8 cellular contexts compared by ENCODE assay signal in genomic region chrX:77788050-77788449, GRCh38. TPM values are rescaled to one million over a fixed set of nuclear protein-coding genes. Genes with fewer than 3 reads are reported as not detected.
DNase-seq lines count a peak whose midpoint lies in the region; TF ChIP-seq lines count a peak whose summit lies in the region.

No MANE protein-coding gene starts in this region.

- no peak overlapping the region for H4K5ac ChIP-seq in mesendoderm (ENCODE audit: low read length)

- peaks cover 0 to 3% (median 0%) of the 10 kb centered on the region in 3 donors for H3K9me3 Mint-ChIP-seq in IgD-negative memory B cell

- no peak overlapping the region for H3K4ac ChIP-seq in mesendoderm (ENCODE audit: low read depth, low read length)

- H3K9ac ChIP-seq in mesendoderm (ENCODE audit: low read length), result no peak overlapping the region

- DNase-seq in Ammon's horn (ENCODE audit: low spot score), result peak; percentile 32
- peak; percentile 24 to 51 for DNase-seq in cardiac fibroblast (ENCODE audit: low read depth in 2 of 2)
- peak; percentile 3 for DNase-seq in mesendoderm
- DNase-seq in NCI-H1436 treated with DMSO at 0.1 percent for 48 hours (lab: John Stamatoyannopoulos, UW), result no peak
- no peak for DNase-seq in activated CD4-positive, alpha-beta T cell treated with anti-CD3 and anti-CD28 coated beads, Interleukin-2, amount 50 U/mL, for 4 hours
- DNase-seq in SIG-M5 (lab: John Stamatoyannopoulos, UW), result no peak
- DNase-seq in DMS53 treated with DMSO at 0.1 percent for 48 hours (lab: John Stamatoyannopoulos, UW; ENCODE audit: unreplicated experiment), result no peak

- H2BK120ac ChIP-seq in mesendoderm (ENCODE audit: low read depth, low read length), result no peak overlapping the region

- no peak overlapping the region for H3K4me2 ChIP-seq in mesendoderm (ENCODE audit: low read length)

- H3K36me3 ChIP-seq in mesendoderm (ENCODE audit: control insufficient read depth, insufficient read depth, low read length), result no peaks in the 10 kb centered on the region

- no peaks in the 10 kb centered on the region for H3K27me3 ChIP-seq in mesendoderm (ENCODE audit: insufficient read depth, low read length, poor library complexity)

- WGBS in mesendoderm (ENCODE audit: extremely low coverage, insufficient coverage, low lambda C conversion rate), result no CpG with 5 or more reads among the region's 2 CpGs

- H2AK5ac ChIP-seq in mesendoderm (ENCODE audit: low read length), result no peak overlapping the region

- H2BK15ac ChIP-seq in mesendoderm (replicated peaks; ENCODE audit: low read depth), result no peak overlapping the region

- no peaks in the 10 kb centered on the region for H3K4me1 ChIP-seq in mesendoderm (ENCODE audit: control insufficient read depth, low read depth, low read length)

- TF ChIP-seq CTCF in cardiac fibroblast (IDR thresholded peaks at IDR 0.05; ENCODE audit: low read depth, low read length), result no peak

- H4K8ac ChIP-seq in mesendoderm (ENCODE audit: low read depth, low read length), result no peak overlapping the region

- H3K4me3 Mint-ChIP-seq in IgD-negative memory B cell, result peak overlapping the region; percentile 36 to 86 (median 76)

- H3K4me3 ChIP-seq in cardiac fibroblast (replicated peaks in 1 of 2; ENCODE audit: low read depth in 2 of 2, low read length in 2 of 2) (no peak overlapping the region), mesendoderm (ENCODE audit: low read length) (no peak overlapping the region)

- no peaks in the 10 kb centered on the region for H3K36me3 Mint-ChIP-seq in IgD-negative memory B cell

- no peaks in the 10 kb centered on the region for H3K79me1 ChIP-seq in mesendoderm (ENCODE audit: low read length)

- H3K18ac ChIP-seq in mesendoderm (ENCODE audit: low read length), result no peak overlapping the region

- no peak overlapping the region for H2BK5ac ChIP-seq in mesendoderm (ENCODE audit: low read length)

- H3K79me2 ChIP-seq in mesendoderm (ENCODE audit: control insufficient read depth, insufficient read depth, low read length), result peaks cover 23% of the 10 kb centered on the region

- H3K27ac ChIP-seq in mesendoderm (ENCODE audit: low read depth, low read length), result no peak overlapping the region

- no peak overlapping the region for H3K23ac ChIP-seq in mesendoderm (ENCODE audit: low read length)

- H3K56ac ChIP-seq in mesendoderm (ENCODE audit: low read length), result no peak overlapping the region

- H3K27ac Mint-ChIP-seq in IgD-negative memory B cell, result peak overlapping the region in 2 of 3 donors; percentile 2 to 100

- no peaks in the 10 kb centered on the region for H3K27me3 Mint-ChIP-seq in IgD-negative memory B cell

- H3K4me1 Mint-ChIP-seq in IgD-negative memory B cell, result peaks cover 9 to 24% (median 13%) of the 10 kb centered on the region in 3 donors

RNA-seq across cellular contexts. Expression of gene ATRX, which starts 2.0 kb away (rescaled TPM):
- 86.7 TPM for polyA plus RNA-seq in IgD-negative memory B cell
- 46.3 TPM for polyA plus RNA-seq in mesendoderm (2013, experiment 1 of 2)
- 47.7 TPM for polyA plus RNA-seq in mesendoderm (2013, experiment 2 of 2)

Comparison
In these comparisons a context has a peak if more than half of its experiments do, and no peak if none do; other contexts are left out.
1. DNase-seq: peak in Ammon's horn (single experiment), cardiac fibroblast (2 of 2) and mesendoderm (single experiment); none in NCI-H1436 treated with DMSO at 0.1 percent for 48 hours (single experiment), activated CD4-positive, alpha-beta T cell treated with anti-CD3 and anti-CD28 coated beads, Interleukin-2, amount 50 U/mL, for 4 hours (0 of 2), SIG-M5 (single experiment) and DMS53 treated with DMSO at 0.1 percent for 48 hours (single experiment).